Comparison of ENCODE assay signal across 8 cellular contexts in genomic region chr10:75165684-75166622, GRCh38. TPM values are rescaled to one million over a fixed set of nuclear protein-coding genes. Genes with fewer than 3 reads are reported as not detected.
DNase-seq lines count a peak whose midpoint lies in the region; ATAC-seq and TF ChIP-seq lines count a peak whose summit lies in the region.

No MANE protein-coding gene starts in this region.

- ATAC-seq in GM21381 (IDR thresholded peaks at IDR 0.05; ENCODE audit: unreplicated experiment): peak; percentile 90

- no peak for TF ChIP-seq CTCF in cardiac fibroblast (IDR thresholded peaks at IDR 0.05; ENCODE audit: low read depth, low read length)

- DNase-seq in GM03348 (ENCODE audit: low spot score) (peak; percentile 17), cardiac fibroblast (ENCODE audit: low read depth in 2 of 2) (peak; percentile 18 to 42), iPS-NIHi7 (ENCODE audit: extremely low spot score) (no peak), ecto neural progenitor cell (ENCODE audit: low spot score) (no peak), amygdala (lab: John Stamatoyannopoulos, UW) (no peak), NCI-H1105 (lab: John Stamatoyannopoulos, UW) (no peak)
- DNase-seq in Jurkat, Clone E6-1 (ENCODE audit: low read depth, low spot score): peak; percentile 65

- H3K4me3 ChIP-seq in Jurkat, Clone E6-1 (ENCODE audit: low read length): no peak overlapping the region
- no peak overlapping the region for H3K4me3 ChIP-seq in cardiac fibroblast (replicated peaks in 1 of 2; ENCODE audit: low read depth in 2 of 2, low read length in 2 of 2)

RNA-seq across cellular contexts. Expression of gene VDAC2, which starts 44.6 kb away (rescaled TPM):
- 212 TPM for polyA plus RNA-seq in Jurkat, Clone E6-1 (2012; ENCODE audit: insufficient read depth, insufficient read length)

RNA-seq across cellular contexts. Expression of gene SAMD8, which starts 54.5 kb away (rescaled TPM):
- polyA plus RNA-seq in Jurkat, Clone E6-1 (2012; ENCODE audit: insufficient read depth, insufficient read length): 7.5 TPM

Comparison
In these comparisons a context has a peak if more than half of its experiments do, and no peak if none do; other contexts are left out.
1. DNase-seq: peak in GM03348 (single experiment), Jurkat, Clone E6-1 (single experiment) and cardiac fibroblast (2 of 2); none in iPS-NIHi7 (single experiment), ecto neural progenitor cell (single experiment), amygdala (0 of 56) and NCI-H1105 (single experiment).